7 cellular contexts compared by ENCODE assay signal in genomic region chr9:63816742-63817621, GRCh38.
DNase-seq lines count a peak whose midpoint lies in the region; ATAC-seq lines count a peak whose summit lies in the region.

No MANE protein-coding gene starts in this region.

- peak overlapping the region; percentile 62 for H3K4me3 Mint-ChIP-seq in activated CD4-positive, alpha-beta T cell treated with anti-CD3 and anti-CD28 coated beads, Interleukin-2, amount 10 ng/mL, durations not matched to agents 7 days and 5 days

- H3K9me3 Mint-ChIP-seq in activated CD4-positive, alpha-beta T cell treated with anti-CD3 and anti-CD28 coated beads, Interleukin-2, amount 10 ng/mL, durations not matched to agents 7 days and 5 days, result peaks cover 21% of the 10 kb centered on the region

- H3K27ac Mint-ChIP-seq in activated CD4-positive, alpha-beta T cell treated with anti-CD3 and anti-CD28 coated beads, Interleukin-2, amount 10 ng/mL, durations not matched to agents 7 days and 5 days, result peak overlapping the region; percentile 17

- POLR2A ChIA-PET in activated CD4-positive, alpha-beta T cell treated with anti-CD3 and anti-CD28 coated beads, Interleukin-2, amount 10 ng/mL, durations not matched to agents 7 days and 5 days (lab: Charles Lee), result no interaction called here

- CTCF ChIA-PET in activated CD4-positive, alpha-beta T cell treated with anti-CD3 and anti-CD28 coated beads, Interleukin-2, amount 10 ng/mL, durations not matched to agents 7 days and 5 days (lab: Charles Lee), result interaction anchor here (1.1 to 1.4 kb wide), 3 partner anchors 1015 to 1018 kb away, joined by 3 to 4 read pairs (median 3); no protein-coding TSS in a partner anchor

- peaks cover 16% of the 10 kb centered on the region for H3K27me3 Mint-ChIP-seq in activated CD4-positive, alpha-beta T cell treated with anti-CD3 and anti-CD28 coated beads, Interleukin-2, amount 10 ng/mL, durations not matched to agents 7 days and 5 days

- ATAC-seq in GM19025 (IDR thresholded peaks at IDR 0.05; ENCODE audit: low read depth, unreplicated experiment), result peak; percentile 51
- ATAC-seq in HG03159 (IDR thresholded peaks at IDR 0.05; ENCODE audit: unreplicated experiment), result peak; percentile 64

- DNase-seq in activated CD4-positive, alpha-beta T cell treated with anti-CD3 and anti-CD28 coated beads, Interleukin-2, amount 10 ng/mL, durations not matched to agents 7 days and 5 days, result peak; percentile 67
- DNase-seq in ecto neural progenitor cell (ENCODE audit: low spot score) (peak; percentile 98), medulla oblongata (ENCODE audit: extremely low spot score) (peak; percentile 96), occipital lobe (lab: John Stamatoyannopoulos, UW) (no peak)
- DNase-seq in stimulated activated CD8-positive, alpha-beta memory T cell treated with anti-CD3 and anti-CD28 coated beads, Interleukin-12 subunit alpha, Interleukin-12 subunit beta, amount 100 ng/mL, for 4 hours (ENCODE audit: low read depth), result peak; percentile 48

- H3K36me3 Mint-ChIP-seq in activated CD4-positive, alpha-beta T cell treated with anti-CD3 and anti-CD28 coated beads, Interleukin-2, amount 10 ng/mL, durations not matched to agents 7 days and 5 days (ENCODE audit: low read depth), result peaks cover 4% of the 10 kb centered on the region

- peaks cover 17% of the 10 kb centered on the region for H3K4me1 Mint-ChIP-seq in activated CD4-positive, alpha-beta T cell treated with anti-CD3 and anti-CD28 coated beads, Interleukin-2, amount 10 ng/mL, durations not matched to agents 7 days and 5 days
